In genomic region chr6:137856138-137856898, GRCh38 we compare ENCODE assay signal across 16 cellular contexts.
"Had no signal": no experiment of that assay in that cellular context is flagged by ENCODE, and none has a peak within 500 bp of the region (broad histone marks: within the 10 kb centered on the region; RNA-seq: fewer than 3 reads in every experiment).

No MANE protein-coding gene starts in this region.

- H3K4me1 Mint-ChIP-seq: neural progenitor cell had no signal

- H3K27me3 Mint-ChIP-seq: activated CD4-positive, alpha-beta T cell treated with anti-CD3 and anti-CD28 coated beads, Interleukin-2, amount 10 ng/mL, durations not matched to agents 7 days and 5 days; activated naive CD4-positive, alpha-beta T cell treated with anti-CD3 and anti-CD28 coated beads, Interleukin-2, amount 10 ng/mL, durations not matched to agents 7 days and 5 days; activated T-helper 17 cell treated with anti-CD3 and anti-CD28 coated beads, Interleukin-2, amount 50 U/mL, for 72 hours; effector memory CD8-positive, alpha-beta T cell had no signal

- ATAC-seq: activated T-helper 17 cell treated with anti-CD3 and anti-CD28 coated beads, Interleukin-2, amount 50 U/mL, for 72 hours; effector memory CD8-positive, alpha-beta T cell; gastroesophageal sphincter; left lobe of liver; upper lobe of right lung had no signal

- H3K27me3 ChIP-seq: gastroesophageal sphincter, neural progenitor cell, ovary, sigmoid colon, spleen, upper lobe of right lung had no signal

- H3K36me3 Mint-ChIP-seq: neural progenitor cell had no signal

- H3K9me3 ChIP-seq: gastroesophageal sphincter, ovary, thoracic aorta, upper lobe of right lung had no signal

- H3K27ac Mint-ChIP-seq: activated CD4-positive, alpha-beta T cell treated with anti-CD3 and anti-CD28 coated beads, Interleukin-2, amount 10 ng/mL, durations not matched to agents 7 days and 5 days; activated naive CD4-positive, alpha-beta T cell treated with anti-CD3 and anti-CD28 coated beads, Interleukin-2, amount 10 ng/mL, durations not matched to agents 7 days and 5 days; activated T-helper 17 cell treated with anti-CD3 and anti-CD28 coated beads, Interleukin-2, amount 50 U/mL, for 72 hours; dendritic cell treated with granulocyte-macrophage colony-stimulating factor and Interleukin-4, amounts not matched to agents 40 ng/mL and 50 ng/mL, for 4 days; neural progenitor cell had no signal

- H3K4me3 Mint-ChIP-seq: activated CD4-positive, alpha-beta T cell treated with anti-CD3 and anti-CD28 coated beads, Interleukin-2, amount 10 ng/mL, durations not matched to agents 7 days and 5 days; activated naive CD4-positive, alpha-beta T cell treated with anti-CD3 and anti-CD28 coated beads, Interleukin-2, amount 10 ng/mL, durations not matched to agents 7 days and 5 days; activated T-helper 17 cell treated with anti-CD3 and anti-CD28 coated beads, Interleukin-2, amount 50 U/mL, for 72 hours; dendritic cell treated with granulocyte-macrophage colony-stimulating factor and Interleukin-4, amounts not matched to agents 40 ng/mL and 50 ng/mL, for 4 days; effector memory CD8-positive, alpha-beta T cell; neural progenitor cell had no signal

- H3K9me3 Mint-ChIP-seq: activated naive CD4-positive, alpha-beta T cell treated with anti-CD3 and anti-CD28 coated beads, Interleukin-2, amount 10 ng/mL, durations not matched to agents 7 days and 5 days; activated T-helper 17 cell treated with anti-CD3 and anti-CD28 coated beads, Interleukin-2, amount 50 U/mL, for 72 hours; effector memory CD8-positive, alpha-beta T cell; neural progenitor cell had no signal

- H3K36me3 ChIP-seq: gastroesophageal sphincter, neural progenitor cell, ovary, sigmoid colon, thoracic aorta, upper lobe of right lung had no signal

- DNase-seq: activated CD4-positive, alpha-beta T cell treated with anti-CD3 and anti-CD28 coated beads, Interleukin-2, amount 10 ng/mL, durations not matched to agents 7 days and 5 days; activated naive CD4-positive, alpha-beta T cell treated with anti-CD3 and anti-CD28 coated beads, Interleukin-2, amount 10 ng/mL, durations not matched to agents 7 days and 5 days; activated T-cell treated with anti-CD3 and anti-CD28 coated beads for 4 hours; effector memory CD8-positive, alpha-beta T cell; midbrain; ovary; sigmoid colon; spleen; stimulated activated CD4-positive, alpha-beta T cell treated with anti-CD3 and anti-CD28 coated beads, Interleukin-1b, Interleukin-23, amount 100 ng/mL, for 48 hours; upper lobe of right lung had no signal

- H3K4me1 ChIP-seq: gastroesophageal sphincter, neural progenitor cell, spleen, upper lobe of right lung had no signal

- H3K4me3 ChIP-seq: gastroesophageal sphincter, neural progenitor cell, ovary, sigmoid colon, spleen, thoracic aorta, upper lobe of right lung had no signal

- H3K27ac ChIP-seq: gastroesophageal sphincter, neural progenitor cell, ovary, sigmoid colon, spleen, thoracic aorta, upper lobe of right lung had no signal
